ENCODE assay signal across 9 cellular contexts in the genomic region with DNA sequence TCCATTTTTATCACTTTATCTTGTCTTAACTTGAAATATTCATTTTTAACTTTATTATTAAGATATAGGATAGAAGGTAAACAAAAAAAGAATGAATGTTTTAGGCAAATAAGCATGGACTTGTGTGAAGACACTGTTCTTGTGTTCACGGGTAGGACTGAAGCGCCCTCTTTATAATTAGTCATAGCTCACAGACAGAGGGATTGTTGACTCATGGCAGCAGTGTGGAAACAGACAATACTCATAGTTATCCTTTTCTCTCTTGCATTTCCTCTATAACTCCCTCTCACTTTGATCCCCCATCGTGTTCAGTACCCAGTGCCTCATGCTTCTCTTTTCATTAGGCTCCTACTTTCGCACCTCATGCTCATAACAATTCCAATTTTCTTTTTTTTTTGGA.
DNase-seq lines count a peak whose midpoint lies in the region; ATAC-seq and FAIRE-seq lines count a peak whose summit lies in the region.
"Had no signal": no experiment of that assay in that cellular context is flagged by ENCODE, and none has a peak within 500 bp of the region (broad histone marks: within the 10 kb centered on the region; RNA-seq: fewer than 3 reads in every experiment).

No MANE protein-coding gene starts in this region.

- DNase-seq in Caki2 (ENCODE audit: low read depth): peak; percentile 16
- peak; percentile 80 for DNase-seq in NCI-H1417 treated with DMSO at 0.1 percent for 48 hours (lab: John Stamatoyannopoulos, UW)
- DNase-seq in middle frontal gyrus (ENCODE audit: extremely low spot score, low spot score): no peak
- DNase-seq in NCI-H446 treated with DMSO at 0.1 percent for 48 hours (lab: John Stamatoyannopoulos, UW): no peak
- DNase-seq: NCI-H2029 had no signal

- H3K27ac ChIP-seq in angular gyrus (ENCODE audit: low read depth, low read length): peak overlapping the region; percentile 59

- FAIRE-seq in islet of Langerhans (lab: Jason Lieb, UNC): peak; percentile 65

- in situ Hi-C loops in Caki2 (cut with HindIII; ENCODE audit: low pct_unique_long_range_greater_than_20kb, low sequenced_read_pairs): no loop called here

- no peak for ATAC-seq in HG03571 (IDR thresholded peaks at IDR 0.05; ENCODE audit: unreplicated experiment)
- ATAC-seq in GM18867 (IDR thresholded peaks at IDR 0.05; ENCODE audit: unreplicated experiment): no peak

Comparison
In these comparisons a context has a peak if more than half of its experiments do, and no peak if none do; other contexts are left out.
1. DNase-seq: peak in Caki2 (single experiment) and NCI-H1417 treated with DMSO at 0.1 percent for 48 hours (single experiment); none in middle frontal gyrus (single experiment) and NCI-H446 treated with DMSO at 0.1 percent for 48 hours (single experiment).